Comparison of ENCODE assay signal across 24 cellular contexts in the genomic region with DNA sequence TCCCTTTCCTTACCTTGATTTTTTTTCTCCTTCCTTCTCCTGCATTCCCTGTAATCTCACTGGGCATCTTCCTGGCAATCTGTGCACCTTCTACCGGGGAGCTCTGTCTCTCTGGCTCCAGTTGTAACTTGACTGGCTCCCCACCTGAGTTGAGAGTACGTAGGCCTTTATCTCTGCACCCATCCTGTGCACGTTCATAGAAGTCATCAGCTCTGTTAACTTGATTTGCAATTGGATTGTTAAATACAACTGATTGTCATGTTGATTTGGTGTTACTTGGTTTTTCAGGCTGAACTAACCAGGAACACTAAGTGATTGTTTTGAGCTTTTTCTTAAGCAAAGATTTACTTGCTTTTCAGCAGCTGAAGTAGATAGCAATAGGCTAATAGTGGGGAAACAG. TPM values are rescaled to one million over a fixed set of nuclear protein-coding genes. Genes with fewer than 3 reads are reported as not detected.
DNase-seq lines count a peak whose midpoint lies in the region; ATAC-seq, FAIRE-seq and TF ChIP-seq lines count a peak whose summit lies in the region.
"Had no signal": no experiment of that assay in that cellular context is flagged by ENCODE, and none has a peak within 500 bp of the region (broad histone marks: within the 10 kb centered on the region; RNA-seq: fewer than 3 reads in every experiment).

No MANE protein-coding gene starts in this region.

- H4K20me1 ChIP-seq in astrocyte (ENCODE audit: insufficient read depth, low read length): peaks cover 8% of the 10 kb centered on the region
- H4K20me1 ChIP-seq: BLaER1 had no signal

- intact Hi-C loops in heart left ventricle (cut with DNase I): no loop called here

- TF ChIP-seq CTCF in cardiac muscle cell (IDR thresholded peaks at IDR 0.05; ENCODE audit: low read depth, low read length) (no peak), heart left ventricle (IDR thresholded peaks at IDR 0.05) (no peak), astrocyte (IDR thresholded peaks at IDR 0.05; ENCODE audit: insufficient read depth, low read depth, low read length) (no peak)

- H3K4me3 ChIP-seq in cardiac muscle cell (no peak overlapping the region), heart left ventricle (no peak overlapping the region), astrocyte (ENCODE audit: insufficient read depth, low read depth, low read length) (no peak overlapping the region), iPS-18a (ENCODE audit: low read length) (peak overlapping the region; percentile 21)
- H3K4me3 ChIP-seq: BLaER1, lung, SK-N-MC, tibial nerve had no signal

- H3K36me3 Mint-ChIP-seq in astrocyte (ENCODE audit: low read depth, unreplicated experiment): no peaks in the 10 kb centered on the region
- H3K36me3 Mint-ChIP-seq: natural killer cell treated with Interleukin-12 subunit alpha and Interleukin-12 subunit beta and Interleukin-15 and Interleukin-18, amount 100 ng/mL, for 72 hours had no signal

- peak overlapping the region; percentile 47 for H3K4me3 Mint-ChIP-seq in astrocyte (ENCODE audit: unreplicated experiment)
- H3K4me3 Mint-ChIP-seq: activated CD4-positive, alpha-beta T cell treated with anti-CD3 and anti-CD28 coated beads, Interleukin-2, amount 10 ng/mL, durations not matched to agents 24 days and 14 days; natural killer cell treated with Interleukin-12 subunit alpha and Interleukin-12 subunit beta and Interleukin-15 and Interleukin-18, amount 100 ng/mL, for 72 hours had no signal

- H3K4me1 ChIP-seq in cardiac muscle cell (ENCODE audit: low read depth) (peaks cover 3% of the 10 kb centered on the region), heart left ventricle (peaks cover 0 to 33% (median 10%) of the 10 kb centered on the region in 12 donors), astrocyte (ENCODE audit: insufficient read depth, low read length) (peaks cover 4% of the 10 kb centered on the region), iPS-18a (ENCODE audit: control insufficient read depth, low read depth, low read length) (peaks cover 27% of the 10 kb centered on the region)
- H3K4me1 ChIP-seq: BLaER1 had no signal

- H3K4me1 Mint-ChIP-seq in astrocyte (ENCODE audit: low read depth, unreplicated experiment): peaks cover 20% of the 10 kb centered on the region
- H3K4me1 Mint-ChIP-seq: activated CD4-positive, alpha-beta T cell treated with anti-CD3 and anti-CD28 coated beads, Interleukin-2, amount 10 ng/mL, durations not matched to agents 24 days and 14 days had no signal

- no peak overlapping the region for H2AFZ ChIP-seq in astrocyte (ENCODE audit: low read depth, low read length)

- H3K9me3 Mint-ChIP-seq in astrocyte (ENCODE audit: unreplicated experiment): peaks cover 3% of the 10 kb centered on the region
- H3K9me3 Mint-ChIP-seq: activated CD4-positive, alpha-beta T cell treated with anti-CD3 and anti-CD28 coated beads, Interleukin-2, amount 10 ng/mL, durations not matched to agents 24 days and 14 days; natural killer cell treated with Interleukin-12 subunit alpha and Interleukin-12 subunit beta and Interleukin-15 and Interleukin-18, amount 100 ng/mL, for 72 hours had no signal

- WGBS in heart left ventricle, 4 donors: 41 to 55% (median 43%) methylated on average over 3 of the region's 3 CpGs

- H3K9ac ChIP-seq in astrocyte (ENCODE audit: low read length) (no peak overlapping the region), iPS-18a (ENCODE audit: low read length) (peak overlapping the region; percentile 10)
- H3K9ac ChIP-seq: BLaER1 had no signal

- ATAC-seq in heart left ventricle: no peak
- no peak for ATAC-seq in HG02678 (IDR thresholded peaks at IDR 0.05; ENCODE audit: unreplicated experiment)
- ATAC-seq in HG03159 (IDR thresholded peaks at IDR 0.05; ENCODE audit: unreplicated experiment): no peak
- ATAC-seq: natural killer cell treated with Interleukin-12 subunit alpha and Interleukin-12 subunit beta and Interleukin-15 and Interleukin-18, amount 100 ng/mL, for 72 hours had no signal

- peak overlapping the region; percentile 0 for H3K27ac Mint-ChIP-seq in astrocyte (ENCODE audit: unreplicated experiment)
- H3K27ac Mint-ChIP-seq: activated CD4-positive, alpha-beta T cell treated with anti-CD3 and anti-CD28 coated beads, Interleukin-2, amount 10 ng/mL, durations not matched to agents 24 days and 14 days; natural killer cell treated with Interleukin-12 subunit alpha and Interleukin-12 subunit beta and Interleukin-15 and Interleukin-18, amount 100 ng/mL, for 72 hours had no signal

- H3K27me3 ChIP-seq in cardiac muscle cell (no peaks in the 10 kb centered on the region), heart left ventricle (no peaks in the 10 kb centered on the region), astrocyte (ENCODE audit: insufficient read depth, low read length) (no peaks in the 10 kb centered on the region), iPS-18a (ENCODE audit: control insufficient read depth, insufficient read depth, low read length) (no peaks in the 10 kb centered on the region)
- H3K27me3 ChIP-seq: BLaER1, tibial nerve had no signal

- no peak for TF ChIP-seq POLR2A in heart left ventricle (IDR thresholded peaks at IDR 0.05)

- H3K27me3 Mint-ChIP-seq in astrocyte (ENCODE audit: low read depth, unreplicated experiment): no peaks in the 10 kb centered on the region
- H3K27me3 Mint-ChIP-seq: natural killer cell treated with Interleukin-12 subunit alpha and Interleukin-12 subunit beta and Interleukin-15 and Interleukin-18, amount 100 ng/mL, for 72 hours had no signal

- H3K36me3 ChIP-seq in cardiac muscle cell: no peaks in the 10 kb centered on the region
- H3K36me3 ChIP-seq in heart left ventricle: peaks cover 0 to 4% (median 0%) of the 10 kb centered on the region in 9 donors
- no peaks in the 10 kb centered on the region for H3K36me3 ChIP-seq in astrocyte (ENCODE audit: insufficient read depth, low read length)
- no peaks in the 10 kb centered on the region for H3K36me3 ChIP-seq in iPS-18a (ENCODE audit: control insufficient read depth, low read depth, low read length)
- H3K36me3 ChIP-seq: tibial nerve had no signal

- H3K4me2 ChIP-seq in astrocyte (ENCODE audit: low read length): no peak overlapping the region
- H3K4me2 ChIP-seq: BLaER1 had no signal

- peak overlapping the region; percentile 15 for H3K27ac ChIP-seq in cardiac muscle cell
- no peak overlapping the region for H3K27ac ChIP-seq in heart left ventricle
- no peak overlapping the region for H3K27ac ChIP-seq in astrocyte (ENCODE audit: low read depth, low read length)
- peak overlapping the region; percentile 62 for H3K27ac ChIP-seq in iPS-18a (ENCODE audit: low read length)
- H3K27ac ChIP-seq: BLaER1, SK-N-MC, tibial nerve had no signal

- DNase-seq in cardiac muscle cell (ENCODE audit: low read depth in 1 of 2, low spot score in 1 of 2): no peak
- DNase-seq in heart left ventricle: no peak
- no peak for DNase-seq in astrocyte (ENCODE audit: low read depth)
- no peak for DNase-seq in effector CD4-positive, alpha-beta T cell
- no peak for DNase-seq in A172 (ENCODE audit: low spot score)
- DNase-seq: 8988T; activated CD4-positive, alpha-beta T cell treated with anti-CD3 and anti-CD28 coated beads, Interleukin-2, amount 10 ng/mL, durations not matched to agents 24 days and 14 days; activated CD8-positive, alpha-beta memory T cell treated with anti-CD3 and anti-CD28 coated beads, Interleukin-2, amount 50 U/mL, for 4 hours; activated gamma-delta T cell treated with Interleukin-2 at 50 U/mL for 16 hours; amygdala; DMS 273 treated with DMSO at 0.1 percent for 48 hours; foreskin fibroblast; KG1; NCI-H1048; NCI-H748 treated with DMSO at 0.1 percent for 48 hours had no signal

- H3K9me3 ChIP-seq in cardiac muscle cell (ENCODE audit: low read depth): no peaks in the 10 kb centered on the region
- H3K9me3 ChIP-seq in heart left ventricle: no peaks in the 10 kb centered on the region
- H3K9me3 ChIP-seq in astrocyte (ENCODE audit: insufficient read depth, low read depth, low read length): no peaks in the 10 kb centered on the region
- H3K9me3 ChIP-seq in iPS-18a (ENCODE audit: control insufficient read depth, low read depth, low read length): no peaks in the 10 kb centered on the region
- H3K9me3 ChIP-seq: tibial nerve had no signal

- FAIRE-seq in astrocyte (lab: Jason Lieb, UNC): no peak
- FAIRE-seq: RCC 7860 had no signal

- peaks cover 72% of the 10 kb centered on the region for H3K79me2 ChIP-seq in astrocyte (ENCODE audit: insufficient read depth, low read length)

RNA-seq across cellular contexts. Expression of gene SWAP70, which starts 11.8 kb away (rescaled TPM):
- total RNA-seq in cardiac muscle cell (7.5 and 10.9 TPM in 2 replicates), heart left ventricle (10 to 100 TPM; 16.7 to 38.5 (median 24.0) TPM), astrocyte (28.6 and 33.7 TPM in 2 replicates)
- polyA plus RNA-seq in cardiac muscle cell (11.1 and 15.5 TPM in 2 replicates), heart left ventricle (10 to 100 TPM in 1 of 2 donors, 1 to 10 TPM in 1; 6.0 to 18.9 TPM)
- 43.2 and 54.7 TPM in 2 replicates for total RNA-seq in A172 (2014; rRNA removed; shearing (Covaris generic))

Comparison
In these comparisons a context has a peak if more than half of its experiments do, and no peak if none do; other contexts are left out.
1. H3K27ac ChIP-seq: peak in cardiac muscle cell (single experiment) and iPS-18a (single experiment); none in heart left ventricle (0 of 12) and astrocyte (single experiment).